ENCODE assay signal across 8 cellular contexts in the genomic region with DNA sequence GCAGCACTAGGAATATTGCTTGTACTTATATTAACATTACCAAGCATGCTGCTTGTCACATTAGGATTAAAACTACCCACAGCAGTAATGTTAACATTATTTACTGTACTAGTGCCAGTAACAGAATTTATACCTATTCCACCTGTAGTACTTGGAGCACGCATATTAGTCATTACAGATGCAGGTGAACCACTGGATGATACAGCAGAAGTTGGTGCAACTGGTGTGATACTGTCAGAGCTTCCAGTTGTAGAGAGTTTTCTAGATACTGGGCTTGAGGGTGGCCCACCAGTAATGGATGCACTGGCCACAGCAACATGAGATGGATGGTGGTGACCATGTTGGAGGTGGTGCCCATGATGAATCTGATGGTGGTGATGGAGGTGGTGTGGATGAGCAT. TPM values are rescaled to one million over a fixed set of nuclear protein-coding genes. Genes with fewer than 3 reads are reported as not detected.
A peak's percentile ranks its signal among the peaks of the same experiment; 100 is the strongest.
DNase-seq lines count a peak whose midpoint lies in the region; ATAC-seq, FAIRE-seq and TF ChIP-seq lines count a peak whose summit lies in the region.

No MANE protein-coding gene starts in this region.

- peak overlapping the region; percentile 83 for H3K4ac ChIP-seq in IMR-90 (ENCODE audit: low read depth, low read length)

- H4K5ac ChIP-seq in IMR-90 (ENCODE audit: low read depth, low read length) = no peak overlapping the region; the same call in 1 of the 2 replicates

- ATAC-seq in IMR-90 (ENCODE audit: low read depth) = no peak
- no peak for ATAC-seq in naive thymus-derived CD4-positive, alpha-beta T cell
- no peak for ATAC-seq in HG03378 (IDR thresholded peaks at IDR 0.05; ENCODE audit: unreplicated experiment)

- peaks cover 0 to 19% (median 12%) of the 10 kb centered on the region in 5 donors for H3K36me3 Mint-ChIP-seq in naive thymus-derived CD4-positive, alpha-beta T cell

- dilution Hi-C loops in IMR-90 (cut with HindIII; ENCODE audit: low sequenced_read_pairs, unreplicated experiment) = no loop called here

- H3K56ac ChIP-seq in IMR-90 (ENCODE audit: extremely low read depth, insufficient read depth, low read length) = peak overlapping the region; percentile 14; the same call in 1 of the 2 replicates

- H3K4me1 Mint-ChIP-seq in naive thymus-derived CD4-positive, alpha-beta T cell = peaks cover 36 to 57% (median 49%) of the 10 kb centered on the region in 7 donors

- no peak overlapping the region for H2BK120ac ChIP-seq in IMR-90 (ENCODE audit: low read depth, low read length)

- peaks cover 0 to 51% (median 0%) of the 10 kb centered on the region in 5 donors for H3K27me3 Mint-ChIP-seq in naive thymus-derived CD4-positive, alpha-beta T cell

- H2BK20ac ChIP-seq in IMR-90 (ENCODE audit: low read depth, low read length) = no peak overlapping the region

- peak overlapping the region; percentile 33 for H2BK5ac ChIP-seq in IMR-90 (ENCODE audit: low read depth, low read length, poor library complexity, severe bottlenecking)

- CTCF ChIA-PET in AG04449 (lab: Yijun Ruan, JAX) = interaction anchor here (1.0 to 3.3 kb wide), 5 partner anchors 25 to 398 kb away, joined by 3 to 9 read pairs (median 3); no protein-coding TSS in a partner anchor
- CTCF ChIA-PET in IMR-90 (lab: Yijun Ruan, JAX) = interaction anchor here (1.1 to 1.6 kb wide), 2 partner anchors 13 to 18 kb away, joined by 3 to 5 read pairs; no protein-coding TSS in a partner anchor
- CTCF ChIA-PET in naive thymus-derived CD4-positive, alpha-beta T cell (lab: Charles Lee) = interaction anchor here (0.8 kb wide), 1 partner anchor 91 kb away, joined by 3 read pairs; no protein-coding TSS in a partner anchor

- BruUV-seq in IMR-90 (replicated peaks; lab: Mats Ljungman, UMichigan) = no TSS peak

- H3K4me3 ChIP-seq in AG04449 (ENCODE audit: low read depth, low read length) (peak overlapping the region; percentile 83), IMR-90 (ENCODE audit: insufficient read depth, low read depth, low read length) (peak overlapping the region; percentile 80), colonic mucosa (no peak overlapping the region)
- peak overlapping the region; percentile 71 for H3K4me3 ChIP-seq in naive thymus-derived CD4-positive, alpha-beta T cell (ENCODE audit: low read length)

- POLR2A ChIA-PET in AG04449 (lab: Yijun Ruan, JAX) = interaction anchor here (0.8 kb wide), 1 partner anchor 9 kb away, joined by 3 read pairs; no protein-coding TSS in a partner anchor
- POLR2A ChIA-PET in IMR-90 (lab: Charles Lee; ENCODE audit: unreplicated experiment) = interaction anchor here (0.6 kb wide), 1 partner anchor 130 kb away, joined by 4 read pairs; no protein-coding TSS in a partner anchor
- POLR2A ChIA-PET in naive thymus-derived CD4-positive, alpha-beta T cell (lab: Charles Lee) = interaction anchor here (0.6 to 1.6 kb wide), 4 partner anchors 12 to 344 kb away, joined by 3 to 5 read pairs (median 4); no protein-coding TSS in a partner anchor

- H3K23ac ChIP-seq in IMR-90 (ENCODE audit: low read depth, low read length) = peak overlapping the region; percentile 87

- TF ChIP-seq RAD21 in IMR-90 (IDR thresholded peaks at IDR 0.05; ENCODE audit: low read length) = no peak

- peak overlapping the region; percentile 48 to 96 (median 90) for H3K27ac Mint-ChIP-seq in naive thymus-derived CD4-positive, alpha-beta T cell

- H3K27ac ChIP-seq in IMR-90 (ENCODE audit: insufficient read depth, low read length) (peak overlapping the region; percentile 91), colonic mucosa (peak overlapping the region; percentile 97)
- H3K27ac ChIP-seq in naive thymus-derived CD4-positive, alpha-beta T cell (ENCODE audit: low read depth, low read length) = peak overlapping the region; percentile 84

- peak overlapping the region in 1 of 2 experiments; percentile 10; a peak in 1 of 4 replicates for H4K8ac ChIP-seq in IMR-90 (ENCODE audit: low read depth in 2 of 2, low read length in 2 of 2)

- H3K79me1 ChIP-seq in IMR-90 (ENCODE audit: low read depth in 1 of 2, low read length in 2 of 2) = peaks cover 24 to 52% of the 10 kb centered on the region in 2 experiments

- peak overlapping the region; percentile 53; the same call in 1 of the 2 replicates for H2AK5ac ChIP-seq in IMR-90 (ENCODE audit: low read depth, low read length)

- 0 out of 3 replicates have a peak overlapping the region, but pooled peaks have one; percentile 28 for H2BK15ac ChIP-seq in IMR-90 (ENCODE audit: low read depth, low read length)

- peak overlapping the region; percentile 87 for H3K9ac ChIP-seq in IMR-90 (ENCODE audit: low read depth, low read length)
- peak overlapping the region in 1 of 2 donors; percentile 86 for H3K9ac ChIP-seq in colonic mucosa (ENCODE audit: low read depth in 2 of 2, low read length in 2 of 2)

- peaks cover 0 to 3% (median 0%) of the 10 kb centered on the region in 11 donors for H3K9me3 Mint-ChIP-seq in naive thymus-derived CD4-positive, alpha-beta T cell

- peak overlapping the region; percentile 11 for H2AFZ ChIP-seq in IMR-90 (replicated peaks; ENCODE audit: low read length, poor library complexity)

- H3K4me1 ChIP-seq in IMR-90 (ENCODE audit: control insufficient read depth, insufficient read depth, low read length) (peaks cover 24% of the 10 kb centered on the region), colonic mucosa (peaks cover 18% of the 10 kb centered on the region)
- H3K4me1 ChIP-seq in naive thymus-derived CD4-positive, alpha-beta T cell (ENCODE audit: control insufficient read depth in 2 of 2, insufficient read depth in 2 of 2, low read length in 2 of 2) = peaks cover 21 to 30% of the 10 kb centered on the region in 2 donors

- peaks cover 11% of the 10 kb centered on the region for H3K36me3 ChIP-seq in IMR-90 (ENCODE audit: control insufficient read depth, insufficient read depth, low read length)
- H3K36me3 ChIP-seq in colonic mucosa = no peaks in the 10 kb centered on the region
- peaks cover 0 to 12% (median 0%) of the 10 kb centered on the region in 3 experiments for H3K36me3 ChIP-seq in naive thymus-derived CD4-positive, alpha-beta T cell (ENCODE audit: control insufficient read depth in 2 of 3, insufficient read depth in 3 of 3, low read length in 3 of 3)

- peak overlapping the region; percentile 58 for H2AK9ac ChIP-seq in IMR-90 (replicated peaks; ENCODE audit: low read depth, low read length, poor library complexity)

- peak overlapping the region; percentile 55; the same call in 1 of the 2 replicates for H4K91ac ChIP-seq in IMR-90 (ENCODE audit: insufficient read depth, low read depth, low read length)

- H3K27me3 ChIP-seq in IMR-90 (ENCODE audit: control insufficient read depth, insufficient read depth, low read length) = no peaks in the 10 kb centered on the region
- H3K27me3 ChIP-seq in colonic mucosa = no peaks in the 10 kb centered on the region
- H3K27me3 ChIP-seq in naive thymus-derived CD4-positive, alpha-beta T cell (ENCODE audit: control insufficient read depth in 2 of 2, insufficient read depth in 2 of 2, low read length in 2 of 2) = no peaks in the 10 kb centered on the region

- H4K20me1 ChIP-seq in IMR-90 (ENCODE audit: insufficient read depth, low read length) = peaks cover 35% of the 10 kb centered on the region

- no peaks in the 10 kb centered on the region for H3K9me3 ChIP-seq in IMR-90 (ENCODE audit: control insufficient read depth, insufficient read depth, low read length)
- H3K9me3 ChIP-seq in colonic mucosa = no peaks in the 10 kb centered on the region
- H3K9me3 ChIP-seq in naive thymus-derived CD4-positive, alpha-beta T cell (ENCODE audit: control insufficient read depth in 2 of 3, low read length in 3 of 3) = no peaks in the 10 kb centered on the region

- FAIRE-seq in RCC 7860 (lab: Jason Lieb, UNC) = no peak

- no peak overlapping the region for H3K18ac ChIP-seq in IMR-90 (ENCODE audit: low read depth, low read length)

- H3K9me1 ChIP-seq in IMR-90 (ENCODE audit: insufficient read depth, low read length) = peaks cover 23% of the 10 kb centered on the region

- intact Hi-C loops in IMR-90 (cut with micrococcal nuclease) = loop anchor here (2.0 to 5.0 kb wide), 5 partner anchors 92 to 310 kb away; no protein-coding TSS in a partner anchor
- intact Hi-C loops in colonic mucosa (cut with DNase I) = loop anchor here (10.0 kb wide), 1 partner anchor 90 kb away; no protein-coding TSS in a partner anchor
- intact Hi-C loops in naive thymus-derived CD4-positive, alpha-beta T cell (cut with micrococcal nuclease) = loop anchor here (1.0 to 10.0 kb wide), 12 partner anchors 8 to 1977 kb away; a partner anchor contains a TSS

- H3K4me2 ChIP-seq in IMR-90 (ENCODE audit: low read depth, low read length) = peak overlapping the region; percentile 94

- DNase-seq in AG04449 (ENCODE audit: low read depth, low spot score) (no peak), IMR-90 (no peak), colonic mucosa (no peak), RCC 7860 (ENCODE audit: low spot score) (no peak), SW480 (ENCODE audit: low spot score) (no peak), GM03348 (ENCODE audit: low spot score) (no peak)
- no peak for DNase-seq in naive thymus-derived CD4-positive, alpha-beta T cell

- no peak for TF ChIP-seq POLR2A in IMR-90 (IDR thresholded peaks at IDR 0.05; ENCODE audit: low read depth, low read length)

- TF ChIP-seq CTCF in AG04449 (IDR thresholded peaks at IDR 0.05; ENCODE audit: insufficient read depth, low read length, missing control alignments) = no peak
- TF ChIP-seq CTCF in IMR-90 (conservative IDR thresholded peaks at IDR 0.05; ENCODE audit: low read depth, low read length) = no peak
- no peak for TF ChIP-seq CTCF in colonic mucosa (IDR thresholded peaks at IDR 0.05)

- in situ Hi-C loops in IMR-90 (cut with MboI; ENCODE audit: low sequenced_read_pairs) = no loop called here

- peak overlapping the region; percentile 89 to 99 (median 98) for H3K4me3 Mint-ChIP-seq in naive thymus-derived CD4-positive, alpha-beta T cell

- no CpG with 5 or more reads among the region's 1 CpG for WGBS in IMR-90 (ENCODE audit: extremely low coverage in 2 of 2, insufficient read length in 1 of 2), 2 experiments

- H3K14ac ChIP-seq in IMR-90 (replicated peaks; ENCODE audit: low read depth, low read length) = peak overlapping the region; percentile 48

TF ChIP-seq in IMR-90, 13 proteins besides CTCF, POLR2A, EP300 and RAD21 (continues in another document):
- TF ChIP-seq RCOR1 (IDR thresholded peaks at IDR 0.05; ENCODE audit: insufficient replicate concordance, low read length) = no peak
- TF ChIP-seq CEBPB (IDR thresholded peaks at IDR 0.05; ENCODE audit: low read depth, low read length) = no peak
- TF ChIP-seq MAFK (IDR thresholded peaks at IDR 0.05; ENCODE audit: low read depth, low read length) = no peak
- no peak for TF ChIP-seq NFE2L2 (IDR thresholded peaks at IDR 0.05; ENCODE audit: low read depth, low read length)
- no peak for TF ChIP-seq SMC3 (IDR thresholded peaks at IDR 0.05; ENCODE audit: low read depth, low read length)
- TF ChIP-seq RFX5 (IDR thresholded peaks at IDR 0.05; ENCODE audit: low read depth, low read length) = no peak

RNA-seq across cellular contexts. Expression of a gene that starts 1.1 kb away (rescaled TPM):
- 30.8 and 52.2 TPM in 2 replicates for total RNA-seq in IMR-90 (2012; rRNA removed)
- polyA plus RNA-seq in IMR-90 (2012; rRNA removed) = 42.2 and 44.9 TPM in 2 replicates
- polyA plus RNA-seq in IMR-90 (2012; cell fraction: cytosol; rRNA removed) = 31.4 and 37.1 TPM in 2 replicates
- polyA plus RNA-seq in IMR-90 (2012; cell fraction: nucleus; rRNA removed; ENCODE audit: low replicate concordance) = 42.3 and 132 TPM in 2 replicates
- 100 to 1,000 TPM; 137 to 231 TPM for total RNA-seq in colonic mucosa
- 10 to 100 TPM; 13.7 to 38.7 (median 35.6) TPM for total RNA-seq in naive thymus-derived CD4-positive, alpha-beta T cell
- polyA plus RNA-seq in naive thymus-derived CD4-positive, alpha-beta T cell = 1 to 10 TPM; 5.7 to 6.8 TPM
